Comparison of ENCODE assay signal across 17 cellular contexts in the genomic region with DNA sequence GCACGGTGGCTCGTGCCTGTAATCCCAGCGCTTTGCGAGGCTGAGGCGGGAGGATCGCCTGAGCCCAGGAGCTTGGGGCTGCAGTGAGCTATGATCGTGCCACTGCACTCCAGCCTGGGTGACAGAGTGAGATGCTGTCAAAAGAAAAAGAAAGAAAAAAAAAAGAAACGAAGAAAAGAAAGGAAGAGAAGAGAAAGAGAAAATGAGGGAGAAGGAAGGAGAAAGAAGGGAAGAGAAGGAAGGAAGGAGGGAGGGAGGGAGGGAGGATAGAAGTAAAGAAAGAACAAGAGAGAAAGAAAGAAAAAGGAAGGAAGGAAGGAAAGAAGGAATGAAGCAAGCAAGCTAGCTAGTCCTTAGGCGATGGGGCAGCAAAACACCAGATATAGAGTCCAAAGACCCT. TPM values are rescaled to one million over a fixed set of nuclear protein-coding genes. Genes with fewer than 3 reads are reported as not detected.
DNase-seq lines count a peak whose midpoint lies in the region; ATAC-seq and TF ChIP-seq lines count a peak whose summit lies in the region.
"Had no signal": no experiment of that assay in that cellular context is flagged by ENCODE, and none has a peak within 500 bp of the region (broad histone marks: within the 10 kb centered on the region; RNA-seq: fewer than 3 reads in every experiment).

No MANE protein-coding gene starts in this region.

- H3K18ac ChIP-seq in neuronal stem cell (ENCODE audit: low read length) = no peak overlapping the region

- CTCF ChIA-PET in WTC11 (lab: Charles Lee) = interaction anchor here (0.6 to 2.5 kb wide), 7 partner anchors 8 to 351 kb away, joined by 3 to 8 read pairs (median 3); no protein-coding TSS in a partner anchor

- H3K79me2 ChIP-seq in Loucy (ENCODE audit: insufficient read depth, low read length) = no peaks in the 10 kb centered on the region

- H3K9me3 Mint-ChIP-seq in WTC11 (peaks cover 5% of the 10 kb centered on the region), endodermal cell (no peaks in the 10 kb centered on the region)
- H3K9me3 Mint-ChIP-seq: CD4-positive, alpha-beta T cell; HFFc6 had no signal

- no peak overlapping the region for H3K23ac ChIP-seq in neuronal stem cell (ENCODE audit: low read depth, low read length, poor library complexity)

- POLR2A ChIA-PET in WTC11 (lab: Charles Lee) = interaction anchor here (1.0 kb wide), 1 partner anchor 11 kb away, joined by 3 read pairs; no protein-coding TSS in a partner anchor

- no peak overlapping the region for H3K4ac ChIP-seq in neuronal stem cell (ENCODE audit: low read length)

- H3K4me2 ChIP-seq in Loucy (ENCODE audit: low read depth, low read length, poor library complexity, severe bottlenecking) (no peak overlapping the region), neuronal stem cell (ENCODE audit: insufficient read depth, low read length, poor library complexity, severe bottlenecking) (no peak overlapping the region)

- H4K20me1 ChIP-seq in Loucy (ENCODE audit: insufficient read depth, low read length, poor library complexity, severe bottlenecking) = no peaks in the 10 kb centered on the region

- peak overlapping the region; percentile 55 for H3K27ac ChIP-seq in endodermal cell (ENCODE audit: low read depth, low read length)
- H3K27ac ChIP-seq in neuronal stem cell (replicated peaks; ENCODE audit: low read length) = no peak overlapping the region
- H3K27ac ChIP-seq: C4-2B, GM23248 had no signal

- no peaks in the 10 kb centered on the region for H3K9me2 ChIP-seq in Loucy (replicated peaks; ENCODE audit: low read depth, low read length)

- H3K9ac ChIP-seq in Loucy (ENCODE audit: low read depth, low read length, poor library complexity, severe bottlenecking) = no peak overlapping the region
- no peak overlapping the region for H3K9ac ChIP-seq in endodermal cell (ENCODE audit: extremely low read depth, low read length, poor library complexity, severe bottlenecking)
- H3K9ac ChIP-seq in neuronal stem cell (ENCODE audit: low read depth, low read length, poor library complexity) = no peak overlapping the region
- H3K9ac ChIP-seq: GM23248 had no signal

- peaks cover 16% of the 10 kb centered on the region for H3K36me3 Mint-ChIP-seq in WTC11
- H3K36me3 Mint-ChIP-seq in endodermal cell (ENCODE audit: low read depth) = peaks cover 30% of the 10 kb centered on the region
- H3K36me3 Mint-ChIP-seq: IgD-negative memory B cell had no signal

- TF ChIP-seq CTCF in Loucy (conservative IDR thresholded peaks at IDR 0.05; ENCODE audit: low read length) (no peak), WTC11 (IDR thresholded peaks at IDR 0.05) (no peak), endodermal cell (conservative IDR thresholded peaks at IDR 0.05) (no peak)

- H2AK5ac ChIP-seq in neuronal stem cell (ENCODE audit: low read depth, low read length) = no peak overlapping the region

- peaks cover 36% of the 10 kb centered on the region for H3K79me1 ChIP-seq in neuronal stem cell (ENCODE audit: low read depth, low read length)

- H2AFZ ChIP-seq in Loucy (ENCODE audit: low read length) = peak overlapping the region; percentile 55; the same call in 1 of the 2 replicates
- H2AFZ ChIP-seq in neuronal stem cell (ENCODE audit: low read length) = no peak overlapping the region
- H2AFZ ChIP-seq: GM23248 had no signal

- no peaks in the 10 kb centered on the region for H3K9me3 ChIP-seq in Loucy (ENCODE audit: insufficient read depth, low read depth, low read length)
- H3K9me3 ChIP-seq in endodermal cell (ENCODE audit: control insufficient read depth, low read length) = peaks cover 4% of the 10 kb centered on the region
- peaks cover 4 to 7% of the 10 kb centered on the region in 2 donors for H3K9me3 ChIP-seq in neuronal stem cell (replicated peaks in 1 of 2; ENCODE audit: control insufficient read depth in 2 of 2, insufficient read depth in 1 of 2, low read depth in 1 of 2, low read length in 2 of 2)
- H3K9me3 ChIP-seq: Caco-2 had no signal

- H3K36me3 ChIP-seq in Loucy (ENCODE audit: insufficient read depth, low read length) = no peaks in the 10 kb centered on the region
- H3K36me3 ChIP-seq in endodermal cell (ENCODE audit: control insufficient read depth, insufficient read depth, low read length) = peaks cover 26% of the 10 kb centered on the region
- peaks cover 17 to 35% of the 10 kb centered on the region in 2 donors for H3K36me3 ChIP-seq in neuronal stem cell (replicated peaks in 1 of 2; ENCODE audit: control insufficient read depth in 2 of 2, insufficient read depth in 2 of 2, low read length in 2 of 2)

- peak overlapping the region; percentile 89 for H2BK5ac ChIP-seq in neuronal stem cell (ENCODE audit: low read length)

- 0 out of 2 replicates have a peak overlapping the region, but pooled peaks have one; percentile 33 for H3K27ac Mint-ChIP-seq in WTC11
- no peak overlapping the region for H3K27ac Mint-ChIP-seq in endodermal cell
- H3K27ac Mint-ChIP-seq: CD4-positive, alpha-beta T cell; HFFc6 had no signal

- no peak overlapping the region for H2BK12ac ChIP-seq in neuronal stem cell (ENCODE audit: low read length)

- H3K4me3 Mint-ChIP-seq in WTC11 (no peak overlapping the region), endodermal cell (no peak overlapping the region)
- H3K4me3 Mint-ChIP-seq: CD4-positive, alpha-beta T cell; HFFc6; IgD-negative memory B cell had no signal

- no peak overlapping the region for H4K91ac ChIP-seq in neuronal stem cell (ENCODE audit: low read depth, low read length, poor library complexity)

- no peaks in the 10 kb centered on the region for H3K27me3 Mint-ChIP-seq in WTC11 (ENCODE audit: low read depth)
- no peaks in the 10 kb centered on the region for H3K27me3 Mint-ChIP-seq in endodermal cell (ENCODE audit: insufficient read depth)

- H3K4me1 Mint-ChIP-seq in WTC11 (peaks cover 19% of the 10 kb centered on the region), endodermal cell (peaks cover 2% of the 10 kb centered on the region)

- H2BK15ac ChIP-seq in neuronal stem cell (ENCODE audit: low read length) = no peak overlapping the region

- no peak overlapping the region for H4K8ac ChIP-seq in neuronal stem cell (ENCODE audit: low read depth, low read length)

- no peak for DNase-seq in WTC11 (ENCODE audit: low spot score)
- no peak for DNase-seq in endodermal cell
- no peak for DNase-seq in neuronal stem cell (ENCODE audit: low spot score)
- DNase-seq in AG08396 (ENCODE audit: low spot score) = no peak
- no peak for DNase-seq in NCI-H1436 (lab: John Stamatoyannopoulos, UW)
- DNase-seq: ACHN; AML-193; Caco-2; CD4-positive, alpha-beta T cell; GM23248; HCEC 1CT; HFFc6 had no signal

- H3K14ac ChIP-seq in neuronal stem cell (ENCODE audit: low read length) = no peak overlapping the region

- H2BK120ac ChIP-seq in neuronal stem cell (ENCODE audit: low read depth, low read length) = no peak overlapping the region

- H3K4me3 ChIP-seq in Loucy (ENCODE audit: low read length, poor library complexity, severe bottlenecking) (no peak overlapping the region), endodermal cell (ENCODE audit: low read length) (no peak overlapping the region), neuronal stem cell (ENCODE audit: low read length in 2 of 2) (no peak overlapping the region)
- H3K4me3 ChIP-seq: GM23248 had no signal

- H3F3A ChIP-seq in Loucy (ENCODE audit: low read depth) = no peaks in the 10 kb centered on the region

- H3K4me1 ChIP-seq in Loucy (ENCODE audit: insufficient read depth, low read length, poor library complexity, severe bottlenecking) (peaks cover 3% of the 10 kb centered on the region), endodermal cell (ENCODE audit: control insufficient read depth, insufficient read depth, low read length) (no peaks in the 10 kb centered on the region), neuronal stem cell (ENCODE audit: control insufficient read depth in 2 of 2, insufficient read depth in 1 of 2, low read depth in 1 of 2, low read length in 2 of 2) (peaks cover 0 to 3% of the 10 kb centered on the region in 2 donors)
- H3K4me1 ChIP-seq: Caco-2 had no signal

- WGBS in endodermal cell (ENCODE audit: insufficient coverage in 1 of 2, insufficient read length in 1 of 2), 2 experiments = 92 to 96% methylated on average over 7 to 9 of the region's 9 CpGs
- WGBS in neuronal stem cell (ENCODE audit: extremely low coverage in 2 of 2, insufficient read length in 2 of 2, insufficient replicate concordance in 1 of 2), 2 donors = no CpG with 5 or more reads among the region's 9 CpGs

- no peak for ATAC-seq in WTC11
- no peak for ATAC-seq in HG03196 (IDR thresholded peaks at IDR 0.05; ENCODE audit: unreplicated experiment)
- ATAC-seq: HepG2 had no signal

- no peaks in the 10 kb centered on the region for H3K27me3 ChIP-seq in Loucy (ENCODE audit: insufficient read depth, low read length, poor library complexity, severe bottlenecking)
- H3K27me3 ChIP-seq in endodermal cell (ENCODE audit: control insufficient read depth, insufficient read depth, low read length, poor library complexity, severe bottlenecking) = no peaks in the 10 kb centered on the region
- H3K27me3 ChIP-seq in neuronal stem cell (ENCODE audit: control insufficient read depth in 3 of 3, insufficient read depth in 3 of 3, low read depth in 1 of 3, low read length in 3 of 3) = no peaks in the 10 kb centered on the region

TF ChIP-seq in WTC11, 78 proteins besides CTCF, POLR2A, EP300 and RAD21 (continues in another document):
- TF ChIP-seq NFYB (CRISPR knock-in tag; conservative IDR thresholded peaks at IDR 0.05; ENCODE audit: low read depth) (no peak), MXD4 (CRISPR knock-in tag; IDR thresholded peaks at IDR 0.05; ENCODE audit: borderline replicate concordance) (no peak)
- TF ChIP-seq, protein P1, sequence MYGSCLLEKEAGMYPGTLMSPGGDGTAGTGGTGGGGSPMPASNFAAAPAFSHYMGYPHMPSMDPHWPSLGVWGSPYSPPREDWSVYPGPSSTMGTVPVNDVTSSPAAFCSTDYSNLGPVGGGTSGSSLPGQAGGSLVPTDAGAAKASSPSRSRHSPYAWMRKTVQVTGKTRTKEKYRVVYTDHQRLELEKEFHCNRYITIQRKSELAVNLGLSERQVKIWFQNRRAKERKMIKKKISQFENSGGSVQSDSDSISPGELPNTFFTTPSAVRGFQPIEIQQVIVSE (CRISPR knock-in tag; IDR thresholded peaks at IDR 0.05; ENCODE audit: borderline replicate concordance) = no peak
- TF ChIP-seq, protein P2, sequence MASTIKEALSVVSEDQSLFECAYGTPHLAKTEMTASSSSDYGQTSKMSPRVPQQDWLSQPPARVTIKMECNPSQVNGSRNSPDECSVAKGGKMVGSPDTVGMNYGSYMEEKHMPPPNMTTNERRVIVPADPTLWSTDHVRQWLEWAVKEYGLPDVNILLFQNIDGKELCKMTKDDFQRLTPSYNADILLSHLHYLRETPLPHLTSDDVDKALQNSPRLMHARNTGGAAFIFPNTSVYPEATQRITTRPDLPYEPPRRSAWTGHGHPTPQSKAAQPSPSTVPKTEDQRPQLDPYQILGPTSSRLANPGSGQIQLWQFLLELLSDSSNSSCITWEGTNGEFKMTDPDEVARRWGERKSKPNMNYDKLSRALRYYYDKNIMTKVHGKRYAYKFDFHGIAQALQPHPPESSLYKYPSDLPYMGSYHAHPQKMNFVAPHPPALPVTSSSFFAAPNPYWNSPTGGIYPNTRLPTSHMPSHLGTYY (CRISPR knock-in tag; IDR thresholded peaks at IDR 0.05) = no peak

RNA-seq across cellular contexts. Expression of a gene that starts 14.1 kb away (rescaled TPM):
- 201 to 253 TPM (median 244 TPM) in 3 replicates for total RNA-seq in WTC11 (2021)
- total RNA-seq in endodermal cell = 100 to 1,000 TPM; 226 to 248 TPM
- 178 TPM for polyA plus RNA-seq in endodermal cell (2013, experiment 1 of 2)
- polyA plus RNA-seq in endodermal cell (2013, experiment 2 of 2) = 175 TPM
- polyA plus RNA-seq in neuronal stem cell (2013, experiment 1 of 2) = 162 TPM
- 172 TPM for polyA plus RNA-seq in neuronal stem cell (2013, experiment 2 of 2)
